13 cellular contexts compared by ENCODE assay signal in genomic region chrX:1449581-1450149, GRCh38. TPM values are rescaled to one million over a fixed set of nuclear protein-coding genes. Genes with fewer than 3 reads are reported as not detected.
DNase-seq lines count a peak whose midpoint lies in the region; ATAC-seq lines count a peak whose summit lies in the region.
"Had no signal": no experiment of that assay in that cellular context is flagged by ENCODE, and none has a peak within 500 bp of the region (broad histone marks: within the 10 kb centered on the region; RNA-seq: fewer than 3 reads in every experiment).

No MANE protein-coding gene starts in this region.

- POLR2A ChIA-PET in T-cell (lab: Charles Lee) = no interaction called here

- no peak overlapping the region for H3K4me3 Mint-ChIP-seq in activated T-cell treated with anti-CD3 and anti-CD28 coated beads, Interleukin-2, amount 50 U/mL, for 24 hours
- peak overlapping the region in 1 of 3 donors; percentile 41 for H3K4me3 Mint-ChIP-seq in T-cell
- H3K4me3 Mint-ChIP-seq: stimulated activated naive CD8-positive, alpha-beta T cell treated with anti-CD3 and anti-CD28 coated beads, Interleukin-15, Interleukin-2, amounts not matched to agents 100 ng/mL and 50 ng/mL, for 24 hours had no signal

- CTCF ChIA-PET in T-cell (lab: Charles Lee) = no interaction called here

- peaks cover 56% of the 10 kb centered on the region for H3K36me3 Mint-ChIP-seq in activated T-cell treated with anti-CD3 and anti-CD28 coated beads, Interleukin-2, amount 50 U/mL, for 24 hours (ENCODE audit: low read depth)
- H3K36me3 Mint-ChIP-seq in T-cell = peaks cover 40% of the 10 kb centered on the region

- no peak for ATAC-seq in T-cell (replicated peaks in 1 of 4)
- ATAC-seq: heart left ventricle had no signal

- peak overlapping the region; percentile 71 for H3K27ac Mint-ChIP-seq in activated T-cell treated with anti-CD3 and anti-CD28 coated beads, Interleukin-2, amount 50 U/mL, for 24 hours
- H3K27ac Mint-ChIP-seq in T-cell = peak overlapping the region; percentile 12 to 72
- H3K27ac Mint-ChIP-seq: stimulated activated naive CD8-positive, alpha-beta T cell treated with anti-CD3 and anti-CD28 coated beads, Interleukin-15, Interleukin-2, amounts not matched to agents 100 ng/mL and 50 ng/mL, for 24 hours had no signal

- no peaks in the 10 kb centered on the region for H3K27me3 Mint-ChIP-seq in activated T-cell treated with anti-CD3 and anti-CD28 coated beads, Interleukin-2, amount 50 U/mL, for 24 hours
- no peaks in the 10 kb centered on the region for H3K27me3 Mint-ChIP-seq in T-cell
- H3K27me3 Mint-ChIP-seq: stimulated activated naive CD8-positive, alpha-beta T cell treated with anti-CD3 and anti-CD28 coated beads, Interleukin-15, Interleukin-2, amounts not matched to agents 100 ng/mL and 50 ng/mL, for 24 hours had no signal

- peaks cover 20% of the 10 kb centered on the region for H3K4me1 Mint-ChIP-seq in activated T-cell treated with anti-CD3 and anti-CD28 coated beads, Interleukin-2, amount 50 U/mL, for 24 hours (ENCODE audit: low read depth)
- peaks cover 17 to 31% (median 23%) of the 10 kb centered on the region in 3 donors for H3K4me1 Mint-ChIP-seq in T-cell

- DNase-seq in activated T-cell treated with anti-CD3 and anti-CD28 coated beads, Interleukin-2, amount 50 U/mL, for 24 hours = no peak
- DNase-seq in activated T-cell treated with anti-CD3 and anti-CD28 coated beads, Interleukin-2, amount 50 U/mL, for 48 hours = no peak
- no peak for DNase-seq in T-cell
- DNase-seq in ecto neural progenitor cell (ENCODE audit: low spot score) = peak; percentile 13
- DNase-seq in stimulated activated CD8-positive, alpha-beta memory T cell treated with anti-CD3 and anti-CD28 coated beads, Interleukin-4, amount 100 ng/mL, for 48 hours = peak; percentile 6
- no peak for DNase-seq in activated CD4-positive, alpha-beta T cell treated with anti-CD3 and anti-CD28 coated beads for 1 hour
- no peak for DNase-seq in NCI-H2196 treated with DMSO at 0.1 percent for 48 hours (lab: John Stamatoyannopoulos, UW; ENCODE audit: unreplicated experiment)
- no peak for DNase-seq in NCI-H226
- DNase-seq: mammary epithelial cell; NCI-H1436; stimulated activated CD4-positive, alpha-beta T cell treated with anti-CD3 and anti-CD28 coated beads, Interleukin-12 subunit alpha, Interleukin-12 subunit beta, amount 100 ng/mL, for 4 hours had no signal

- peaks cover 33% of the 10 kb centered on the region for H3K9me3 Mint-ChIP-seq in activated T-cell treated with anti-CD3 and anti-CD28 coated beads, Interleukin-2, amount 50 U/mL, for 24 hours
- H3K9me3 Mint-ChIP-seq in T-cell = peaks cover 15 to 25% (median 19%) of the 10 kb centered on the region in 3 donors

RNA-seq across cellular contexts. Expression of gene ASMTL, which starts 3.0 kb away (rescaled TPM):
- total RNA-seq in T-cell = 10 to 100 TPM; 44.9 to 48.8 (median 45.4) TPM

RNA-seq across cellular contexts. Expression of gene SLC25A6, which starts 57.8 kb away (rescaled TPM):
- total RNA-seq in T-cell = 100 to 1,000 TPM; 293 to 355 (median 334) TPM

Comparison
In these comparisons a context has a peak if more than half of its experiments do, and no peak if none do; other contexts are left out.
1. DNase-seq: peak in ecto neural progenitor cell (single experiment) and stimulated activated CD8-positive, alpha-beta memory T cell treated with anti-CD3 and anti-CD28 coated beads, Interleukin-4, amount 100 ng/mL, for 48 hours (single experiment); none in activated T-cell treated with anti-CD3 and anti-CD28 coated beads, Interleukin-2, amount 50 U/mL, for 24 hours (single experiment), activated T-cell treated with anti-CD3 and anti-CD28 coated beads, Interleukin-2, amount 50 U/mL, for 48 hours (0 of 2), T-cell (0 of 34), activated CD4-positive, alpha-beta T cell treated with anti-CD3 and anti-CD28 coated beads for 1 hour (single experiment), NCI-H2196 treated with DMSO at 0.1 percent for 48 hours (single experiment) and NCI-H226 (single experiment).